In the genomic region with DNA sequence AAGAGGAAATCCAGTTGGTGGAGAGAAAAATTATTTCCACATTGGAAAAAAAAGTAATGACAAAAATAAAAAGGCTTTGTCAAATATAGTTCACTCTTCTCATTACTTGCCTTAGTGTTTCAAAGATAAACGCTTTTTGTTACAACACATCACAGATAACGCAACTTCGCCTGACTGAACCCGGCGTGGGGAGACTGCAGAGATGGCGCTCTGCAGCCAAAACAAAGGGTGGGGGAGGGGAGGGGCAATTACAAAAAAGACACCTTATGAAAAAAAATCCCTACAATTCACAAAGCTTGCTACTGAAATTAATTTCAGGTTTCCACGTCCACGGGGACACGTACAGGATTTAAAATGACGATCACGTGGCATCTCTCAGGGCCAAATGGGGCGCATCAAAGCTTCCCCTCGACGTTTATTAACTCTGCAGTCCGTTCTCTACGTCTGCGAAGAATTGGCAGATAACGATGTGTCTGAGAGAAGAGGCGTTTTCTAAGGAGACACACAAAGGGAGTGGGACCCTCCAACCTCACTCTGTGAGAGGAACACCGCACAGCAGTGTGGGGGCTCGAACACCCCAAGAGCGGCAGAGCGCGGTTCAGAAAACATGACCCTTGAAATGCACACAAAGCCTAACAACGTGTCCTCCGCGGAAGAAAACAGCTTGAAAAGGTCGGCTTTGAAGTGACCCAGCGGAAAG, we compare ENCODE assay signal across 8 cellular contexts. TPM values are rescaled to one million over a fixed set of nuclear protein-coding genes. Genes with fewer than 3 reads are reported as not detected.
DNase-seq lines count a peak whose midpoint lies in the region; ATAC-seq and TF ChIP-seq lines count a peak whose summit lies in the region.

No MANE protein-coding gene starts in this region.

- DNase-seq in NCI-H1417 (lab: John Stamatoyannopoulos, UW), result peak in 2 of 3 experiments; percentile 57 to 63
- no peak for DNase-seq in NCI-H1417 treated with DMSO at 0.1 percent for 48 hours (lab: John Stamatoyannopoulos, UW)
- no peak for DNase-seq in activated CD4-positive, alpha-beta memory T cell treated with anti-CD3 and anti-CD28 coated beads, Interleukin-2, amount 10 ng/mL, durations not matched to agents 7 days and 5 days
- DNase-seq in iPS DF 6.9 (ENCODE audit: low read depth, low spot score), result no peak
- DNase-seq in spleen, result no peak

- peak overlapping the region; percentile 52; the same call in 1 of the 2 replicates for H3K4me3 ChIP-seq in iPS DF 6.9 (ENCODE audit: low read length)
- peak overlapping the region; percentile 59 to 91 (median 68) for H3K4me3 ChIP-seq in spleen

- H3K27ac ChIP-seq in iPS DF 6.9 (ENCODE audit: low read length), result no peak overlapping the region
- peak overlapping the region in 5 of 8 donors; percentile 20 to 68 (median 57) for H3K27ac ChIP-seq in spleen

- no peaks in the 10 kb centered on the region for H3K9me3 ChIP-seq in iPS DF 6.9 (ENCODE audit: control insufficient read depth, insufficient read depth, low read length)
- no peaks in the 10 kb centered on the region for H3K9me3 ChIP-seq in spleen

- peaks cover 7% of the 10 kb centered on the region for H3K36me3 Mint-ChIP-seq in activated CD4-positive, alpha-beta memory T cell treated with anti-CD3 and anti-CD28 coated beads, Interleukin-2, amount 10 ng/mL, durations not matched to agents 7 days and 5 days (ENCODE audit: low read depth)

- H3K36me3 ChIP-seq in iPS DF 6.9 (ENCODE audit: control insufficient read depth, insufficient read depth, low read length) (no peaks in the 10 kb centered on the region), spleen (no peaks in the 10 kb centered on the region)

- no peak overlapping the region for H3K27ac Mint-ChIP-seq in activated CD4-positive, alpha-beta memory T cell treated with anti-CD3 and anti-CD28 coated beads, Interleukin-2, amount 10 ng/mL, durations not matched to agents 7 days and 5 days

- no peaks in the 10 kb centered on the region for H3K9me3 Mint-ChIP-seq in activated CD4-positive, alpha-beta memory T cell treated with anti-CD3 and anti-CD28 coated beads, Interleukin-2, amount 10 ng/mL, durations not matched to agents 7 days and 5 days

- H3K4me3 Mint-ChIP-seq in activated CD4-positive, alpha-beta memory T cell treated with anti-CD3 and anti-CD28 coated beads, Interleukin-2, amount 10 ng/mL, durations not matched to agents 7 days and 5 days, result peak overlapping the region; percentile 82

- peaks cover 1% of the 10 kb centered on the region; the same call in 1 of the 2 replicates for H3K4me1 ChIP-seq in iPS DF 6.9 (ENCODE audit: control insufficient read depth, insufficient read depth, low read length)
- H3K4me1 ChIP-seq in spleen, result peaks cover 0 to 41% (median 31%) of the 10 kb centered on the region in 6 donors

- H3K27me3 ChIP-seq in iPS DF 6.9 (ENCODE audit: control insufficient read depth, insufficient read depth, low read length), result no peaks in the 10 kb centered on the region
- peaks cover 0 to 55% (median 5%) of the 10 kb centered on the region in 7 donors for H3K27me3 ChIP-seq in spleen (replicated peaks in 1 of 7)

- H3K4me1 Mint-ChIP-seq in activated CD4-positive, alpha-beta memory T cell treated with anti-CD3 and anti-CD28 coated beads, Interleukin-2, amount 10 ng/mL, durations not matched to agents 7 days and 5 days, result peaks cover 36% of the 10 kb centered on the region

- H3K27me3 Mint-ChIP-seq in activated CD4-positive, alpha-beta memory T cell treated with anti-CD3 and anti-CD28 coated beads, Interleukin-2, amount 10 ng/mL, durations not matched to agents 7 days and 5 days, result peaks cover 52% of the 10 kb centered on the region

- POLR2A ChIA-PET in activated CD4-positive, alpha-beta memory T cell treated with anti-CD3 and anti-CD28 coated beads, Interleukin-2, amount 10 ng/mL, durations not matched to agents 7 days and 5 days (lab: Charles Lee), result no interaction called here

- no peak for ATAC-seq in HG02840 (IDR thresholded peaks at IDR 0.05; ENCODE audit: low FRiP score, unreplicated experiment)
- no peak for ATAC-seq in HG02970 (IDR thresholded peaks at IDR 0.05; ENCODE audit: low FRiP score, unreplicated experiment)
- no peak for ATAC-seq in GM18520 (IDR thresholded peaks at IDR 0.05; ENCODE audit: unreplicated experiment)

- WGBS in iPS DF 6.9 (ENCODE audit: insufficient coverage, insufficient read length), result no CpG with 5 or more reads among the region's 29 CpGs
- 17 to 27% (median 20%) methylated on average over 29 of the region's 29 CpGs for WGBS in spleen, 5 donors

- TF ChIP-seq POLR2A in spleen (IDR thresholded peaks at IDR 0.05), result no peak

- TF ChIP-seq CTCF in spleen (IDR thresholded peaks at IDR 0.05 in 8 of 11, conservative IDR thresholded peaks at IDR 0.05 in 3 of 11), result no peak

- CTCF ChIA-PET in activated CD4-positive, alpha-beta memory T cell treated with anti-CD3 and anti-CD28 coated beads, Interleukin-2, amount 10 ng/mL, durations not matched to agents 7 days and 5 days (lab: Charles Lee), result interaction anchor here (0.5 kb wide), 1 partner anchor 10 kb away, joined by 3 read pairs; no protein-coding TSS in a partner anchor

- intact Hi-C loops in spleen (cut with DNase I; ENCODE audit: low total_unique reads), result no loop called here

RNA-seq across cellular contexts. Expression of a gene that starts 1.5 kb away (rescaled TPM):
- 10 to 100 TPM; 45.9 to 46.3 TPM for total RNA-seq in activated CD4-positive, alpha-beta memory T cell treated with anti-CD3 and anti-CD28 coated beads, Interleukin-2, amount 10 ng/mL, durations not matched to agents 7 days and 5 days
- 100 to 1,000 TPM in 5 of 7 donors, 10 to 100 TPM in 2; 71.3 to 148 (median 133) TPM for total RNA-seq in spleen
- 10 to 100 TPM in 2 of 3 donors, 1 to 10 TPM in 1; 7.4 to 24.1 (median 12.1) TPM for polyA plus RNA-seq in spleen

Comparison
In these comparisons a context has a peak if more than half of its experiments do, and no peak if none do; other contexts are left out.
1. DNase-seq: peak in NCI-H1417 (2 of 3); none in NCI-H1417 treated with DMSO at 0.1 percent for 48 hours (single experiment), activated CD4-positive, alpha-beta memory T cell treated with anti-CD3 and anti-CD28 coated beads, Interleukin-2, amount 10 ng/mL, durations not matched to agents 7 days and 5 days (single experiment), iPS DF 6.9 (single experiment) and spleen (single experiment).